Comparison of ENCODE assay signal across 8 cellular contexts in genomic region chr10:86100581-86101061, GRCh38.
DNase-seq lines count a peak whose midpoint lies in the region; ATAC-seq and TF ChIP-seq lines count a peak whose summit lies in the region.

No MANE protein-coding gene starts in this region.

- H4K20me1 ChIP-seq in MM.1S (ENCODE audit: insufficient read depth, low read length) = no peaks in the 10 kb centered on the region

- peak; percentile 57 for TF ChIP-seq CTCF in MM.1S (IDR thresholded peaks at IDR 0.05; ENCODE audit: low read length)
- TF ChIP-seq CTCF in brain (conservative IDR thresholded peaks at IDR 0.05) = peak; percentile 42 to 65
- peak in 3 of 7 experiments; percentile 21 to 36 (median 27) for TF ChIP-seq CTCF in body of pancreas (IDR thresholded peaks at IDR 0.05)

- H3K36me3 ChIP-seq in MM.1S (replicated peaks; ENCODE audit: insufficient read depth, low read length) = no peaks in the 10 kb centered on the region
- H3K36me3 ChIP-seq in body of pancreas (replicated peaks in 1 of 2; ENCODE audit: insufficient read depth in 1 of 2, low read depth in 2 of 2) = no peaks in the 10 kb centered on the region

- H3K9ac ChIP-seq in MM.1S (ENCODE audit: low read length) = no peak overlapping the region

- H3K27me3 Mint-ChIP-seq in activated naive CD4-positive, alpha-beta T cell treated with anti-CD3 and anti-CD28 coated beads for 36 hours (ENCODE audit: low read depth) = peaks cover 2% of the 10 kb centered on the region
- H3K27me3 Mint-ChIP-seq in brain = peaks cover 6% of the 10 kb centered on the region

- no peaks in the 10 kb centered on the region for H3K9me3 Mint-ChIP-seq in activated naive CD4-positive, alpha-beta T cell treated with anti-CD3 and anti-CD28 coated beads, Interleukin-2, amount 50 U/mL, for 72 hours
- H3K9me3 Mint-ChIP-seq in activated naive CD4-positive, alpha-beta T cell treated with anti-CD3 and anti-CD28 coated beads for 36 hours = no peaks in the 10 kb centered on the region
- peaks cover 0 to 3% (median 0%) of the 10 kb centered on the region in 5 experiments for H3K9me3 Mint-ChIP-seq in brain

- intact Hi-C loops in activated naive CD4-positive, alpha-beta T cell treated with anti-CD3 and anti-CD28 coated beads for 36 hours (cut with micrococcal nuclease) = loop anchor here (1.0 to 5.0 kb wide), 2 partner anchors 262 to 277 kb away; no protein-coding TSS in a partner anchor
- intact Hi-C loops in body of pancreas (cut with DNase I) = no loop called here

- H3K4me2 ChIP-seq in MM.1S (ENCODE audit: low read depth, low read length) = no peak overlapping the region

- H3K27me3 ChIP-seq in MM.1S (replicated peaks; ENCODE audit: insufficient read depth, low read length) = no peaks in the 10 kb centered on the region
- no peaks in the 10 kb centered on the region for H3K27me3 ChIP-seq in body of pancreas

- CTCF ChIA-PET in activated naive CD4-positive, alpha-beta T cell treated with anti-CD3 and anti-CD28 coated beads for 36 hours (lab: Charles Lee) = interaction anchor here (0.7 to 1.4 kb wide), 4 partner anchors 11 to 1676 kb away, joined by 3 to 6 read pairs (median 3); no protein-coding TSS in a partner anchor

- 47 to 59% methylated on average over 4 to 5 of the region's 5 CpGs for WGBS in body of pancreas, 2 donors

- H3K79me2 ChIP-seq in MM.1S (ENCODE audit: low read length) = no peaks in the 10 kb centered on the region

- no peak overlapping the region for H3K4me3 Mint-ChIP-seq in activated naive CD4-positive, alpha-beta T cell treated with anti-CD3 and anti-CD28 coated beads for 36 hours
- H3K4me3 Mint-ChIP-seq in brain = no peak overlapping the region

- no peak for DNase-seq in activated naive CD4-positive, alpha-beta T cell treated with anti-CD3 and anti-CD28 coated beads, Interleukin-2, amount 50 U/mL, for 72 hours (ENCODE audit: low spot score in 2 of 2)
- DNase-seq in activated naive CD4-positive, alpha-beta T cell treated with anti-CD3 and anti-CD28 coated beads for 36 hours = no peak
- DNase-seq in MM.1S = peak; percentile 49
- peak; percentile 8 for DNase-seq in midbrain (lab: John Stamatoyannopoulos, UW)
- DNase-seq in body of pancreas = no peak

- H3K27ac ChIP-seq in MM.1S (ENCODE audit: low read length) = no peak overlapping the region
- no peak overlapping the region for H3K27ac ChIP-seq in body of pancreas

- no peaks in the 10 kb centered on the region for H3K9me3 ChIP-seq in MM.1S (replicated peaks; ENCODE audit: insufficient read depth, low read length)
- no peaks in the 10 kb centered on the region for H3K9me3 ChIP-seq in body of pancreas

- no peaks in the 10 kb centered on the region for H3K4me1 ChIP-seq in MM.1S (ENCODE audit: low read length)
- H3K4me1 ChIP-seq in body of pancreas = no peaks in the 10 kb centered on the region

- H3K4me1 Mint-ChIP-seq in activated naive CD4-positive, alpha-beta T cell treated with anti-CD3 and anti-CD28 coated beads for 36 hours (ENCODE audit: low read depth) = no peaks in the 10 kb centered on the region
- no peaks in the 10 kb centered on the region for H3K4me1 Mint-ChIP-seq in brain

- no peaks in the 10 kb centered on the region for H3F3A ChIP-seq in MM.1S (ENCODE audit: insufficient read depth, low read length)

- H3K27ac Mint-ChIP-seq in activated naive CD4-positive, alpha-beta T cell treated with anti-CD3 and anti-CD28 coated beads, Interleukin-2, amount 50 U/mL, for 72 hours = no peak overlapping the region
- no peak overlapping the region for H3K27ac Mint-ChIP-seq in activated naive CD4-positive, alpha-beta T cell treated with anti-CD3 and anti-CD28 coated beads for 36 hours
- H3K27ac Mint-ChIP-seq in brain = no peak overlapping the region

- peak; percentile 34 to 78 for ATAC-seq in activated naive CD4-positive, alpha-beta T cell treated with anti-CD3 and anti-CD28 coated beads, Interleukin-2, amount 50 U/mL, for 72 hours
- peak; percentile 63 for ATAC-seq in GM21786 (IDR thresholded peaks at IDR 0.05; ENCODE audit: unreplicated experiment)
- no peak for ATAC-seq in body of pancreas
- no peak for ATAC-seq in HG03108 (IDR thresholded peaks at IDR 0.05; ENCODE audit: unreplicated experiment)

- no peak for TF ChIP-seq POLR2A in body of pancreas (IDR thresholded peaks at IDR 0.05)

- H3K36me3 Mint-ChIP-seq in activated naive CD4-positive, alpha-beta T cell treated with anti-CD3 and anti-CD28 coated beads, Interleukin-2, amount 50 U/mL, for 72 hours = no peaks in the 10 kb centered on the region
- no peaks in the 10 kb centered on the region for H3K36me3 Mint-ChIP-seq in activated naive CD4-positive, alpha-beta T cell treated with anti-CD3 and anti-CD28 coated beads for 36 hours (ENCODE audit: low read depth)
- no peaks in the 10 kb centered on the region for H3K36me3 Mint-ChIP-seq in brain

- H3K4me3 ChIP-seq in MM.1S (ENCODE audit: low read length) (no peak overlapping the region), body of pancreas (no peak overlapping the region)

- H2AFZ ChIP-seq in MM.1S (ENCODE audit: low read length) = no peak overlapping the region

- no peaks in the 10 kb centered on the region for H3K9me2 ChIP-seq in MM.1S (replicated peaks; ENCODE audit: insufficient read depth, low read length)

Comparison
In these comparisons a context has a peak if more than half of its experiments do, and no peak if none do; other contexts are left out.
1. ATAC-seq: peak in activated naive CD4-positive, alpha-beta T cell treated with anti-CD3 and anti-CD28 coated beads, Interleukin-2, amount 50 U/mL, for 72 hours (2 of 2) and GM21786 (single experiment); none in body of pancreas (single experiment) and HG03108 (single experiment).
2. DNase-seq: peak in MM.1S (single experiment) and midbrain (single experiment); none in activated naive CD4-positive, alpha-beta T cell treated with anti-CD3 and anti-CD28 coated beads, Interleukin-2, amount 50 U/mL, for 72 hours (0 of 2), activated naive CD4-positive, alpha-beta T cell treated with anti-CD3 and anti-CD28 coated beads for 36 hours (single experiment) and body of pancreas (0 of 4).